ENCODE assay signal across 9 cellular contexts in the genomic region with DNA sequence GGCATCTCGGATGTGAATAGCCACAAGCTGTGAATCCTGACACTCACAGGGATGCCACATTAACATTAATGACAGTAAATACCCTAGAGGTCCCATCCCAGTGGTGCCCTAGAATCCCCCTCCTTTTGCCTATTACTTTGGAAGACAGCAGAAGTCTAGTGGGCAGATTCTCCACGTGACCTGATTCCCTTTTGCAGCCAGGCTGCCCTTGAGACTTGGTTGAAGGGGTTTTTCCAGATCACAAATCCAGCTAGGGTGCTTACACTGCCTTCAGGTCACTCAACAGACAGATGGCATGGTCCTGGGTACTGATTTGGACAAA. TPM values are rescaled to one million over a fixed set of nuclear protein-coding genes. Genes with fewer than 3 reads are reported as not detected.
DNase-seq lines count a peak whose midpoint lies in the region; ATAC-seq and TF ChIP-seq lines count a peak whose summit lies in the region.
"Had no signal": no experiment of that assay in that cellular context is flagged by ENCODE, and none has a peak within 500 bp of the region (broad histone marks: within the 10 kb centered on the region; RNA-seq: fewer than 3 reads in every experiment).

No MANE protein-coding gene starts in this region.

- peak overlapping the region; percentile 94 for H3K4me3 Mint-ChIP-seq in activated CD4-positive, alpha-beta T cell treated with anti-CD3 and anti-CD28 coated beads for 36 hours
- peak overlapping the region; percentile 98 for H3K4me3 Mint-ChIP-seq in activated naive CD8-positive, alpha-beta T cell treated with anti-CD3 and anti-CD28 coated beads for 36 hours

- peaks cover 0 to 10% of the 10 kb centered on the region in 2 donors for H3K36me3 ChIP-seq in left lung

- peaks cover 84 to 100% of the 10 kb centered on the region in 2 donors for H3K4me1 ChIP-seq in left lung

- H3K36me3 Mint-ChIP-seq in activated CD4-positive, alpha-beta T cell treated with anti-CD3 and anti-CD28 coated beads for 36 hours (ENCODE audit: low read depth): peaks cover 69% of the 10 kb centered on the region
- H3K36me3 Mint-ChIP-seq in activated naive CD8-positive, alpha-beta T cell treated with anti-CD3 and anti-CD28 coated beads for 36 hours: peaks cover 69% of the 10 kb centered on the region

- H3K27ac Mint-ChIP-seq in activated CD4-positive, alpha-beta T cell treated with anti-CD3 and anti-CD28 coated beads for 36 hours: peak overlapping the region; percentile 98
- H3K27ac Mint-ChIP-seq in activated naive CD8-positive, alpha-beta T cell treated with anti-CD3 and anti-CD28 coated beads for 36 hours: peak overlapping the region; percentile 99

- H3K27ac ChIP-seq in left lung (peak overlapping the region; percentile 92), substantia nigra (ENCODE audit: low read depth, low read length, poor library complexity, severe bottlenecking) (peak overlapping the region; percentile 17)

- TF ChIP-seq CTCF in left lung (IDR thresholded peaks at IDR 0.05): no peak

- no peaks in the 10 kb centered on the region for H3K27me3 ChIP-seq in left lung

- H3K9me3 ChIP-seq in left lung: no peaks in the 10 kb centered on the region

- POLR2A ChIA-PET in activated CD4-positive, alpha-beta T cell treated with anti-CD3 and anti-CD28 coated beads for 36 hours (lab: Charles Lee): interaction anchor here (0.7 to 11.0 kb wide), 2 partner anchors 22 to 27 kb away, joined by 3 to 215 read pairs; no protein-coding TSS in a partner anchor

- peaks cover 91% of the 10 kb centered on the region for H3K4me1 Mint-ChIP-seq in activated CD4-positive, alpha-beta T cell treated with anti-CD3 and anti-CD28 coated beads for 36 hours
- peaks cover 87% of the 10 kb centered on the region for H3K4me1 Mint-ChIP-seq in activated naive CD8-positive, alpha-beta T cell treated with anti-CD3 and anti-CD28 coated beads for 36 hours

- H3K27me3 Mint-ChIP-seq in activated CD4-positive, alpha-beta T cell treated with anti-CD3 and anti-CD28 coated beads for 36 hours: no peaks in the 10 kb centered on the region
- no peaks in the 10 kb centered on the region for H3K27me3 Mint-ChIP-seq in activated naive CD8-positive, alpha-beta T cell treated with anti-CD3 and anti-CD28 coated beads for 36 hours

- DNase-seq in activated CD4-positive, alpha-beta T cell treated with anti-CD3 and anti-CD28 coated beads for 36 hours: no peak
- no peak for DNase-seq in activated CD4-positive, alpha-beta T cell treated with anti-CD3 and anti-CD28 coated beads, Interleukin-2, amount 50 U/mL, for 48 hours
- no peak for DNase-seq in activated naive CD8-positive, alpha-beta T cell treated with anti-CD3 and anti-CD28 coated beads for 36 hours
- DNase-seq in left lung (no peak), substantia nigra (lab: John Stamatoyannopoulos, UW) (peak in 2 of 49 donors; percentile 23 to 34), SW 1271 (lab: John Stamatoyannopoulos, UW) (no peak), NCI-H187 (lab: John Stamatoyannopoulos, UW) (no peak)
- DNase-seq: NCI-H526 had no signal

- H3K9me3 Mint-ChIP-seq in activated CD4-positive, alpha-beta T cell treated with anti-CD3 and anti-CD28 coated beads for 36 hours (ENCODE audit: low read depth): peaks cover 3% of the 10 kb centered on the region
- no peaks in the 10 kb centered on the region for H3K9me3 Mint-ChIP-seq in activated naive CD8-positive, alpha-beta T cell treated with anti-CD3 and anti-CD28 coated beads for 36 hours

- intact Hi-C loops in activated CD4-positive, alpha-beta T cell treated with anti-CD3 and anti-CD28 coated beads for 36 hours (cut with DNase I, micrococcal nuclease): loop anchor here (5.0 to 10.0 kb wide), 5 partner anchors 91 to 1544 kb away; a partner anchor contains a TSS
- intact Hi-C loops in left lung (cut with DNase I): no loop called here

- no peak for ATAC-seq in activated CD4-positive, alpha-beta T cell treated with anti-CD3 and anti-CD28 coated beads for 36 hours
- ATAC-seq in left lung (no peak), GM21619 (IDR thresholded peaks at IDR 0.05; ENCODE audit: unreplicated experiment) (no peak)

- no peak overlapping the region for H3K4me3 ChIP-seq in left lung

- CTCF ChIA-PET in activated CD4-positive, alpha-beta T cell treated with anti-CD3 and anti-CD28 coated beads for 36 hours (lab: Charles Lee): interaction anchor here (0.6 to 8.4 kb wide), 8 partner anchors 10 to 239 kb away, joined by 3 to 303 read pairs (median 4); a partner anchor contains a TSS

RNA-seq across cellular contexts. Expression of a gene that starts 8.7 kb away (rescaled TPM):
- 100 to 1,000 TPM; 331 to 385 TPM for total RNA-seq in activated CD4-positive, alpha-beta T cell treated with anti-CD3 and anti-CD28 coated beads for 36 hours
- 100 to 1,000 TPM; 233 to 246 TPM for total RNA-seq in activated naive CD8-positive, alpha-beta T cell treated with anti-CD3 and anti-CD28 coated beads for 36 hours
- total RNA-seq in left lung: 100 to 1,000 TPM; 102 to 115 TPM

RNA-seq across cellular contexts. Expression of a gene that starts 38.0 kb away (rescaled TPM):
- 1 to 10 TPM; 5.9 to 8.5 TPM for total RNA-seq in activated CD4-positive, alpha-beta T cell treated with anti-CD3 and anti-CD28 coated beads for 36 hours
- total RNA-seq in activated naive CD8-positive, alpha-beta T cell treated with anti-CD3 and anti-CD28 coated beads for 36 hours: 1 to 10 TPM; 5.4 to 6.0 TPM
- 10 to 100 TPM; 35.4 to 38.6 TPM for total RNA-seq in left lung

RNA-seq across cellular contexts. Expression of a gene that starts 52.4 kb away (rescaled TPM):
- under 1 TPM; 0.43 to 0.83 TPM for total RNA-seq in activated CD4-positive, alpha-beta T cell treated with anti-CD3 and anti-CD28 coated beads for 36 hours
- total RNA-seq in activated naive CD8-positive, alpha-beta T cell treated with anti-CD3 and anti-CD28 coated beads for 36 hours: under 1 TPM; 0.27 to 0.54 TPM
- total RNA-seq in left lung: 10 to 100 TPM; 15.9 to 28.9 TPM

Comparison
In these comparisons a context has a peak if more than half of its experiments do, and no peak if none do; other contexts are left out.
1. RNA of a gene that starts 52.4 kb away (total RNA-seq): 15.9 to 28.9 TPM in left lung; 0.43 to 0.83 TPM in activated CD4-positive, alpha-beta T cell treated with anti-CD3 and anti-CD28 coated beads for 36 hours and 0.27 to 0.54 TPM in activated naive CD8-positive, alpha-beta T cell treated with anti-CD3 and anti-CD28 coated beads for 36 hours; every median in the first group is over 4 times any median in the second.
2. intact Hi-C loops: an anchor here in activated CD4-positive, alpha-beta T cell treated with anti-CD3 and anti-CD28 coated beads for 36 hours (5.0 to 10.0 kb wide); none called in left lung.